In genomic region chr7:96088579-96088978, GRCh38 we compare ENCODE assay signal across 1 cellular context.
TF ChIP-seq lines count a peak whose summit lies in the region.

No MANE protein-coding gene starts in this region.

TF ChIP-seq in GM23338, 12 proteins besides CTCF, POLR2A, EP300 and RAD21 (continued from another document):
- no peak for TF ChIP-seq ZNF462 (CRISPR knock-in tag; IDR thresholded peaks at IDR 0.05)
- no peak for TF ChIP-seq STAT1 (IDR thresholded peaks at IDR 0.05; ENCODE audit: unreplicated experiment)
- no peak for TF ChIP-seq REST (IDR thresholded peaks at IDR 0.05; ENCODE audit: unreplicated experiment)
- no peak for TF ChIP-seq NANOG (IDR thresholded peaks at IDR 0.05; ENCODE audit: borderline replicate concordance)
- TF ChIP-seq ZNF331 (CRISPR knock-in tag; IDR thresholded peaks at IDR 0.05; ENCODE audit: low read depth), result no peak
- no peak for TF ChIP-seq ZNF114 (CRISPR knock-in tag; IDR thresholded peaks at IDR 0.05)
- no peak for TF ChIP-seq CREB1 (CRISPR knock-in tag; IDR thresholded peaks at IDR 0.05; ENCODE audit: low read depth)
- no peak for TF ChIP-seq ETS1 (IDR thresholded peaks at IDR 0.05)
- TF ChIP-seq JUNB (IDR thresholded peaks at IDR 0.05; ENCODE audit: unreplicated experiment), result no peak
- no peak for TF ChIP-seq EZH2 (IDR thresholded peaks at IDR 0.05; ENCODE audit: low read depth, unreplicated experiment)
